In the genomic region with DNA sequence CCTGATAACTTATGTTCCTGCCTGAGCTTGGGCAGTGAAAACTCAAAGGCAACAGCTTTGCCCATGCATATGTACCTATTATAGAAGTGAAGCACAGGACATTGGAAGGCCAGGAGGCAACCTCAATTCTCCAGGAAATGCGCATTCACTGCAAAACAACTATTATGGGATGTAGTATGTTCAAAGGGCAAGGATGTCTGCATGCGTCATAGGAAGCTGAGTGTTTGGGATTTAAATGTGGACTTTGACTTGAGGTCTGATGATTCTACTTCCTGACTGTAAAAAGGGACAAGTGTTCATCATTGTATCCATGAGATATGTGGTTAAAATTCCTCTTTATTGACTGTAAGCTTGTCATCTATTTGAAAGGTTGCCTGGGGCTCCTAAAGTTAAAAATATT, we compare ENCODE assay signal across 8 cellular contexts.
DNase-seq lines count a peak whose midpoint lies in the region; ATAC-seq, FAIRE-seq and TF ChIP-seq lines count a peak whose summit lies in the region.
"Not testable (repeated sequence)": the region's sequence is repeated elsewhere in the genome, so short reads cannot be mapped to it uniquely, and the experiment has no call there.

No MANE protein-coding gene starts in this region.

- not testable (repeated sequence) for H3K4me2 ChIP-seq in fibroblast of lung (ENCODE audit: extremely low read depth, insufficient read depth, low read length); keratinocyte (ENCODE audit: control insufficient read depth, extremely low read depth, insufficient read depth, low read depth, low read length)

- not testable (repeated sequence) for H3K9ac ChIP-seq in fibroblast of lung (ENCODE audit: insufficient read depth, low read length); keratinocyte (ENCODE audit: control insufficient read depth, extremely low read depth, insufficient read depth, low read length)

- WGBS in transverse colon (ENCODE audit: low coverage in 1 of 2), 2 donors, result 73 to 79% methylated on average over 2 of the region's 2 CpGs

- H3K27me3 ChIP-seq in RWPE2 (ENCODE audit: insufficient read depth, poor library complexity, severe bottlenecking); brain microvascular endothelial cell (replicated peaks); fibroblast of lung (ENCODE audit: control insufficient read depth, insufficient read depth, low read length); keratinocyte (ENCODE audit: control insufficient read depth, extremely low read depth, insufficient read depth, low read length); transverse colon: not testable (repeated sequence)

- intact Hi-C loops in transverse colon (cut with DNase I; ENCODE audit: low total_unique reads), result not testable (repeated sequence)

- not testable (repeated sequence) for H4K20me1 ChIP-seq in fibroblast of lung (ENCODE audit: control insufficient read depth, extremely low read depth, insufficient read depth, low read length); keratinocyte (ENCODE audit: control insufficient read depth, extremely low read depth, insufficient read depth, low read length)

- in situ Hi-C loops in brain microvascular endothelial cell (cut with HindIII; ENCODE audit: low pct_ligation_motif_present, low sequenced_read_pairs); transverse colon (cut with MboI; ENCODE audit: low pct_ligation_motif_present in 1 of 4, low pct_unique_long_range_greater_than_20kb in 1 of 4, low sequenced_read_pairs in 3 of 4): not testable (repeated sequence)

- not testable (repeated sequence) for H3K9me3 ChIP-seq in RWPE2 (ENCODE audit: severe bottlenecking); fibroblast of lung (ENCODE audit: control insufficient read depth, insufficient read depth, low read depth, low read length); keratinocyte (ENCODE audit: control insufficient read depth, low read depth, low read length); transverse colon

- not testable (repeated sequence) for TF ChIP-seq EP300 in transverse colon (IDR thresholded peaks at IDR 0.05; ENCODE audit: low read depth)

- dilution Hi-C loops in keratinocyte (cut with MboI; ENCODE audit: extremely low pct_ligation_motif_present, low sequenced_read_pairs), result not testable (repeated sequence)

- H3K9me1 ChIP-seq in keratinocyte (ENCODE audit: control insufficient read depth, extremely low read depth, insufficient read depth, low read length), result not testable (repeated sequence)

- TF ChIP-seq CTCF in RWPE2 (IDR thresholded peaks at IDR 0.05; ENCODE audit: poor library complexity, severe bottlenecking); brain microvascular endothelial cell (IDR thresholded peaks at IDR 0.05; ENCODE audit: low read depth, low read length, missing control alignments); fibroblast of lung (conservative IDR thresholded peaks at IDR 0.05 in 1 of 2, IDR thresholded peaks at IDR 0.05 in 1 of 2; ENCODE audit: low read depth in 1 of 2, low read length in 2 of 2); keratinocyte (optimal IDR thresholded peaks at IDR 0.05 in 1 of 3, IDR thresholded peaks at IDR 0.05 in 1 of 3, conservative IDR thresholded peaks at IDR 0.05 in 1 of 3; ENCODE audit: extremely low read depth in 1 of 3, insufficient read depth in 2 of 3, low read length in 3 of 3); transverse colon (IDR thresholded peaks at IDR 0.05): not testable (repeated sequence)

- H3K27ac ChIP-seq in RWPE2 (ENCODE audit: poor library complexity, severe bottlenecking); fibroblast of lung (ENCODE audit: insufficient read depth, low read length); keratinocyte (ENCODE audit: control insufficient read depth, insufficient read depth, low read length); transverse colon: not testable (repeated sequence)
- H3K27ac ChIP-seq in brain microvascular endothelial cell, result peak overlapping the region; percentile 93

- not testable (repeated sequence) for H3K4me1 ChIP-seq in RWPE2 (ENCODE audit: insufficient read depth, poor library complexity, severe bottlenecking); fibroblast of lung (ENCODE audit: control insufficient read depth, extremely low read depth, insufficient read depth, low read length); keratinocyte (ENCODE audit: control insufficient read depth, extremely low read depth, insufficient read depth, low read length); transverse colon

- H2AFZ ChIP-seq in fibroblast of lung (ENCODE audit: low read length), result not testable (repeated sequence)
- peak overlapping the region; percentile 5 for H2AFZ ChIP-seq in keratinocyte (ENCODE audit: control insufficient read depth, low read length)

- ATAC-seq in RWPE2 (ENCODE audit: low read depth), result peak; percentile 57; the same call in 2 of the 3 replicates

- not testable (repeated sequence) for TF ChIP-seq POLR2A in transverse colon (IDR thresholded peaks at IDR 0.05)

- not testable (repeated sequence) for H3K36me3 ChIP-seq in RWPE2 (ENCODE audit: low read depth); brain microvascular endothelial cell (replicated peaks); fibroblast of lung (ENCODE audit: control insufficient read depth, insufficient read depth, low read length); keratinocyte (ENCODE audit: control insufficient read depth in 2 of 2, extremely low read depth in 1 of 2, insufficient read depth in 2 of 2, low read length in 2 of 2); transverse colon

- not testable (repeated sequence) for H3K4me3 ChIP-seq in RWPE2 (ENCODE audit: severe bottlenecking); brain microvascular endothelial cell (ENCODE audit: low read depth, low read length); fibroblast of lung (replicated peaks in 1 of 4; ENCODE audit: control extremely low read depth in 1 of 4, insufficient read depth in 1 of 4, low read depth in 3 of 4, low read length in 4 of 4); keratinocyte (ENCODE audit: control insufficient read depth in 2 of 3, extremely low read depth in 1 of 3, insufficient read depth in 2 of 3, low read depth in 1 of 3, low read length in 3 of 3); transverse colon

- FAIRE-seq in keratinocyte (lab: Jason Lieb, UNC), result peak; percentile 48

- not testable (repeated sequence) for H3K79me2 ChIP-seq in fibroblast of lung (ENCODE audit: control insufficient read depth, insufficient read depth, low read length); keratinocyte (ENCODE audit: control insufficient read depth, insufficient read depth, low read length)

- DNase-seq in DMS53 (lab: John Stamatoyannopoulos, UW) (peak; percentile 96), HT-29 (ENCODE audit: low spot score) (peak; percentile 50), brain microvascular endothelial cell (peak; percentile 87), fibroblast of lung (ENCODE audit: low read depth in 2 of 2) (peak; percentile 51 to 81), keratinocyte (ENCODE audit: low read depth, low spot score) (peak; percentile 15), mucosa of gallbladder (ENCODE audit: low spot score) (peak; percentile 34), transverse colon (peak; percentile 8)
- not testable (repeated sequence) for DNase-seq in RWPE2 (ENCODE audit: low spot score)
